22 cellular contexts compared by ENCODE assay signal in the genomic region with DNA sequence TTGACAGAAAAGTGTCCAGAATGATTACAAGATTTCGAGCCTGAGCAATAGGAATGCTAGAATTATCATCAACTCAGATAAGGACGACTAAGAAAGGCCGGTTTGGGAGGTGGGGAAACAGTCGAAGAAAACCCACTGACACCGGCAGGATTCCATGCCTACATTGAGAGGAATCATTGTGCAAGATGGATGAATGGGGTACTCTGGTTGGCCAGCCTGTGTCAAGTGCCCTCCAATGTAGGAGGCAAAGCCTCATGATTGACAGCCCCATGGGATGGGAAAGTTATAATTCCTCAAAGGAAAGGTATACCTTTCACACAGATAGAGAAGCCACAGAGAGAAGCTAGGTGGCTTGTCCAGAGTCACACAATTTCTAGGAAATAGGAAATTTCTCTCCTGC.
"Had no signal": no experiment of that assay in that cellular context is flagged by ENCODE, and none has a peak within 500 bp of the region (broad histone marks: within the 10 kb centered on the region; RNA-seq: fewer than 3 reads in every experiment).

No MANE protein-coding gene starts in this region.

- H3K36me3 ChIP-seq: MG63, SJSA1 had no signal

- H3K4me1 ChIP-seq: SJSA1 had no signal

- H3K27me3 ChIP-seq: SJSA1 had no signal

- FAIRE-seq: RCC 7860 had no signal

- DNase-seq: Karpas-422, KG1, MG63, NCI-H1092, NCI-H1105 treated with DMSO at 0.1 percent for 48 hours, NCI-H1436, NCI-H187, NCI-H2029, NCI-H2081 treated with DMSO at 0.1 percent for 48 hours, NCI-H2171, NCI-H226, NCI-H446, NCI-H510A, NCI-H524 treated with DMSO at 0.1 percent for 48 hours, NCI-H69, NCI-H774, Right ventricle myocardium superior, RPMI8226, SIG-M5 had no signal

- H3K27ac ChIP-seq: SJSA1, SK-N-MC had no signal

- H3K4me3 ChIP-seq: MG63, SJSA1, SK-N-MC had no signal

- H3K9me3 ChIP-seq: MG63, SJSA1 had no signal
